5 cellular contexts compared by ENCODE assay signal in the genomic region with DNA sequence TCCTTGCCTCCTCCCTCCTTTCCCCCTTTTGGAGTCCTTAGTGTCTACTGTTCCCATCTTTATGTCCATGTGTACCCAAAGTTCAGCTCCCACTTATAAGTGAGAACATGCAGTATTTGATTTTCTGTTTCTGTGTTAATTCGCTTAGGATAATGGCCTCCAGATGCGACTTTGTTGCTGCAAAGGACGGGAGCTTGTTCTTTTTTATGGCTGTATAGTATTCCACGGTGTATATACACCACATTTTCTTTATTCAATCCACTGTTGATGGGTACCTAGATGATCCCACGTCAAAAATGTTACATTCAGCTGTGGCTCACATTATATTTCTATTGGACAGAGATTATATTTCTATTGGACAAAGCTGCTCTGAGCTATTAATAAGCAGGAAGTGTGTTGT.
"Had no signal": no experiment of that assay in that cellular context is flagged by ENCODE, and none has a peak within 500 bp of the region (broad histone marks: within the 10 kb centered on the region; RNA-seq: fewer than 3 reads in every experiment).

No MANE protein-coding gene starts in this region.

- H3K4me1 Mint-ChIP-seq: IgD-negative memory B cell had no signal

- H2AFZ ChIP-seq: GM23248 had no signal

- H3K4me3 ChIP-seq: GM23248 had no signal

- H3K27me3 Mint-ChIP-seq: IgD-negative memory B cell had no signal

- H3K27ac Mint-ChIP-seq: H9, HFFc6, IgD-negative memory B cell had no signal

- H3K27ac ChIP-seq: GM23248, HL-60 had no signal

- H3K4me3 Mint-ChIP-seq: H9, HFFc6, IgD-negative memory B cell had no signal

- H3K36me3 Mint-ChIP-seq: IgD-negative memory B cell had no signal

- H3K9ac ChIP-seq: GM23248 had no signal

- H3K9me3 Mint-ChIP-seq: HFFc6, IgD-negative memory B cell had no signal
